In the genomic region with DNA sequence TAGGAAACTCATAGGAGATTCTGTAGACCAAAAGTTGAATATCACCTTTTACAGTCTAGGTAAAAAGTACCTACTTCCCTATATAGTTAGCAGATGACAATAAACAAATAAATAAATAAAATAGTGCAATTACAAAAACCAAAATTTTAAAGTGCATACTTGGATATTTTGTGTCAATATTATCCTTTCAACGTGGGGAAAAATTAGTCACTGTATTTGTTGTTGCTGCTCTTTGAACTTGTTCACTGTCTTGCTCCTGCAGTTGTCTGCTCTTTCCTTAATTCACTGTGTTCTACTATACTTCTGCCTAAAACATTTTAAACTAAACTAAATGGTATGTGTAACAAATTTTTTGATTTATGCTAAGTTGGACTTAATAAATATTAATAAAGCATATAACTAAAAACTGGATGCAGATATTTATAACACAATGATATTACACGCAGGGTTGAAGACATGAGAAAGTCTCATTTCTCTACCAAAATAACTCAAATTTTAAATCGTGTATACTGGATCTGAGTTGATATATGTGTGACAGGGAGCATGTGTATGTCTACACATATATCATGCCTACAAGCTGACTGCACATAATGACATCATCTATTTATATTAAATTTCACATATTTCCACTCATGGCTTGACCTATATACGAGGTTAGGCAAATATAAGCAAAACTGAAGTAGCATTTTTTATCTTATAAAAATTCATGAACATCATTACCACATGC, we compare ENCODE assay signal across 15 cellular contexts.
"Had no signal": no experiment of that assay in that cellular context is flagged by ENCODE, and none has a peak within 500 bp of the region (broad histone marks: within the 10 kb centered on the region; RNA-seq: fewer than 3 reads in every experiment).

No MANE protein-coding gene starts in this region.

- H3K27ac ChIP-seq: coronary artery, left lung, right lobe of liver, thyroid gland had no signal

- ATAC-seq: activated CD4-positive, CD25-positive, alpha-beta regulatory T cell treated with anti-CD3 and anti-CD28 coated beads, Interleukin-2, amount 50 U/mL, for 24 hours; activated CD8-positive, alpha-beta T cell treated with anti-CD3 and anti-CD28 coated beads, Interleukin-2, amount 10 ng/mL, durations not matched to agents 7 days and 5 days; left lung had no signal

- H3K36me3 ChIP-seq: brain microvascular endothelial cell, left lung, right lobe of liver, thyroid gland had no signal

- H3K4me1 ChIP-seq: left lung had no signal

- H3K9me3 ChIP-seq: left lung, right lobe of liver, thyroid gland had no signal

- H3K27me3 ChIP-seq: brain microvascular endothelial cell, left lung, right lobe of liver, thyroid gland had no signal

- H3K4me3 ChIP-seq: coronary artery, left lung, right lobe of liver, thyroid gland had no signal

- DNase-seq: activated CD4-positive, alpha-beta T cell treated with anti-CD3 and anti-CD28 coated beads, Interleukin-2, amount 10 ng/mL, durations not matched to agents 7 days and 5 days; activated CD8-positive, alpha-beta T cell treated with anti-CD3 and anti-CD28 coated beads, Interleukin-2, amount 10 ng/mL, durations not matched to agents 7 days and 5 days; activated naive CD4-positive, alpha-beta T cell treated with anti-CD3 and anti-CD28 coated beads for 36 hours; activated T-cell treated with anti-CD3 and anti-CD28 coated beads, Interleukin-2, amount 50 U/mL, for 24 hours; brain microvascular endothelial cell; central memory CD4-positive, alpha-beta T cell; head of caudate nucleus; kidney; left lung; mammary epithelial cell; right lobe of liver; stimulated activated naive CD4-positive, alpha-beta T cell; thyroid gland had no signal
